ENCODE assay signal across 19 cellular contexts in genomic region chr4:7824218-7824617, GRCh38.
DNase-seq lines count a peak whose midpoint lies in the region; ATAC-seq, FAIRE-seq and TF ChIP-seq lines count a peak whose summit lies in the region.
"Had no signal": no experiment of that assay in that cellular context is flagged by ENCODE, and none has a peak within 500 bp of the region (broad histone marks: within the 10 kb centered on the region; RNA-seq: fewer than 3 reads in every experiment).

No MANE protein-coding gene starts in this region.

- peak overlapping the region; percentile 93 for H3K27ac Mint-ChIP-seq in T-helper 17 cell
- H3K27ac Mint-ChIP-seq: activated CD8-positive, alpha-beta T cell treated with anti-CD3 and anti-CD28 coated beads for 36 hours; activated T-helper 2 cell treated with anti-CD3 and anti-CD28 coated beads, Interferon-gamma antibody, Interleukin-2, Interleukin-4, amounts not matched to agents 10 μg/mL and 5 μg/mL and 100 μg/mL, durations not matched to agents 14 hours and 24 hours and 36 hours; stimulated activated naive CD8-positive, alpha-beta T cell treated with anti-CD3 and anti-CD28 coated beads, Interleukin-15, Interleukin-2, amounts not matched to agents 100 ng/mL and 50 ng/mL, for 24 hours had no signal

- H3K9ac ChIP-seq in neuronal stem cell (ENCODE audit: low read depth, low read length, poor library complexity): no peak overlapping the region

- intact Hi-C loops in ovary (cut with DNase I): no loop called here

- ATAC-seq in T-helper 17 cell: no peak
- ATAC-seq: activated CD8-positive, alpha-beta T cell treated with anti-CD3 and anti-CD28 coated beads for 36 hours; naive thymus-derived CD4-positive, alpha-beta T cell had no signal

- H3K4me2 ChIP-seq in neuronal stem cell (ENCODE audit: insufficient read depth, low read length, poor library complexity, severe bottlenecking): no peak overlapping the region

- H3K27me3 Mint-ChIP-seq in T-helper 17 cell: no peaks in the 10 kb centered on the region
- H3K27me3 Mint-ChIP-seq: stimulated activated naive CD8-positive, alpha-beta T cell treated with anti-CD3 and anti-CD28 coated beads, Interleukin-15, Interleukin-2, amounts not matched to agents 100 ng/mL and 50 ng/mL, for 24 hours had no signal

- H2AK5ac ChIP-seq in neuronal stem cell (ENCODE audit: low read depth, low read length): no peak overlapping the region

- H3K4me3 Mint-ChIP-seq in T-helper 17 cell: no peak overlapping the region
- H3K4me3 Mint-ChIP-seq: activated CD8-positive, alpha-beta T cell treated with anti-CD3 and anti-CD28 coated beads for 36 hours; naive thymus-derived CD4-positive, alpha-beta T cell; stimulated activated naive CD8-positive, alpha-beta T cell treated with anti-CD3 and anti-CD28 coated beads, Interleukin-15, Interleukin-2, amounts not matched to agents 100 ng/mL and 50 ng/mL, for 24 hours had no signal

- H3K27me3 ChIP-seq in ovary (no peaks in the 10 kb centered on the region), neuronal stem cell (ENCODE audit: control insufficient read depth in 3 of 3, insufficient read depth in 3 of 3, low read depth in 1 of 3, low read length in 3 of 3) (no peaks in the 10 kb centered on the region)

- no peaks in the 10 kb centered on the region for H3K36me3 ChIP-seq in ovary
- peaks cover 0 to 3% of the 10 kb centered on the region in 2 donors for H3K36me3 ChIP-seq in neuronal stem cell (replicated peaks in 1 of 2; ENCODE audit: control insufficient read depth in 2 of 2, insufficient read depth in 2 of 2, low read length in 2 of 2)

- peaks cover 5% of the 10 kb centered on the region for H3K36me3 Mint-ChIP-seq in T-helper 17 cell (ENCODE audit: low read depth)

- 10 to 22% (median 16%) methylated on average over 5 of the region's 5 CpGs for WGBS in ovary, 3 donors
- WGBS in neuronal stem cell (ENCODE audit: extremely low coverage in 2 of 2, insufficient read length in 2 of 2, insufficient replicate concordance in 1 of 2), 2 donors: no CpG with 5 or more reads among the region's 5 CpGs

- no peaks in the 10 kb centered on the region for H3K9me3 ChIP-seq in T-helper 17 cell (ENCODE audit: control insufficient read depth, low read length, poor library complexity, severe bottlenecking)
- no peaks in the 10 kb centered on the region for H3K9me3 ChIP-seq in ovary
- H3K9me3 ChIP-seq in neuronal stem cell (replicated peaks in 1 of 2; ENCODE audit: control insufficient read depth in 2 of 2, insufficient read depth in 1 of 2, low read depth in 1 of 2, low read length in 2 of 2): no peaks in the 10 kb centered on the region

- no peak overlapping the region for H4K8ac ChIP-seq in neuronal stem cell (ENCODE audit: low read depth, low read length)

- H3K14ac ChIP-seq in neuronal stem cell (ENCODE audit: low read length): no peak overlapping the region

- no peak overlapping the region for H3K23ac ChIP-seq in neuronal stem cell (ENCODE audit: low read depth, low read length, poor library complexity)

- FAIRE-seq in GM12892 (lab: Jason Lieb, UNC): peak; percentile 54
- FAIRE-seq: H1 had no signal

- peaks cover 16% of the 10 kb centered on the region for H3K4me1 ChIP-seq in ovary (ENCODE audit: insufficient read depth)
- H3K4me1 ChIP-seq in neuronal stem cell (ENCODE audit: control insufficient read depth in 2 of 2, insufficient read depth in 1 of 2, low read depth in 1 of 2, low read length in 2 of 2): peaks cover 3 to 10% of the 10 kb centered on the region in 2 donors

- H3K27ac ChIP-seq in ovary: peak overlapping the region; percentile 68 to 89
- no peak overlapping the region for H3K27ac ChIP-seq in neuronal stem cell (replicated peaks; ENCODE audit: low read length)

- H3K4me3 ChIP-seq in fibroblast of the aortic adventitia (ENCODE audit: low read depth, low read length) (no peak overlapping the region), ovary (no peak overlapping the region), neuronal stem cell (ENCODE audit: low read length in 2 of 2) (no peak overlapping the region)
- H3K4me3 ChIP-seq: skin epidermis had no signal

- no peak overlapping the region for H3K18ac ChIP-seq in neuronal stem cell (ENCODE audit: low read length)

- no peak overlapping the region for H4K91ac ChIP-seq in neuronal stem cell (ENCODE audit: low read depth, low read length, poor library complexity)

- no peaks in the 10 kb centered on the region for H3K79me1 ChIP-seq in neuronal stem cell (ENCODE audit: low read depth, low read length)

- no peak overlapping the region for H3K4ac ChIP-seq in neuronal stem cell (ENCODE audit: low read length)

- DNase-seq in GM12892 (ENCODE audit: insufficient read length): no peak
- DNase-seq in T-helper 17 cell: no peak
- peak; percentile 76 for DNase-seq in fibroblast of the aortic adventitia (ENCODE audit: low read depth)
- DNase-seq in ovary: no peak
- DNase-seq in SIG-M5 (lab: John Stamatoyannopoulos, UW): no peak
- no peak for DNase-seq in stimulated activated CD8-positive, alpha-beta memory T cell treated with anti-CD3 and anti-CD28 coated beads, Interleukin-4, amount 100 ng/mL, for 48 hours
- no peak for DNase-seq in neuronal stem cell (ENCODE audit: low spot score)
- DNase-seq in NCI-H510A treated with DMSO at 0.1 percent for 48 hours (lab: John Stamatoyannopoulos, UW): no peak
- DNase-seq: activated CD8-positive, alpha-beta T cell treated with anti-CD3 and anti-CD28 coated beads for 36 hours; AML-193; DMS153; effector memory CD4-positive, alpha-beta T cell; left colon; naive thymus-derived CD4-positive, alpha-beta T cell; NCI-H2171 had no signal

- no peak overlapping the region for H2BK120ac ChIP-seq in neuronal stem cell (ENCODE audit: low read depth, low read length)

- no peak for TF ChIP-seq CTCF in fibroblast of the aortic adventitia (IDR thresholded peaks at IDR 0.05; ENCODE audit: insufficient read depth, low read length)
- TF ChIP-seq CTCF in ovary (IDR thresholded peaks at IDR 0.05): no peak

- H2BK15ac ChIP-seq in neuronal stem cell (ENCODE audit: low read length): no peak overlapping the region

- TF ChIP-seq EP300 in ovary (IDR thresholded peaks at IDR 0.05): no peak

- H2AFZ ChIP-seq in neuronal stem cell (ENCODE audit: low read length): no peak overlapping the region

- no peak overlapping the region for H2BK5ac ChIP-seq in neuronal stem cell (ENCODE audit: low read length)

- H2BK12ac ChIP-seq in neuronal stem cell (ENCODE audit: low read length): no peak overlapping the region

- H3K4me1 Mint-ChIP-seq in T-helper 17 cell: peaks cover 33% of the 10 kb centered on the region

- TF ChIP-seq POLR2A in GM12892 (IDR thresholded peaks at IDR 0.05; ENCODE audit: low read depth, low read length) (no peak), ovary (IDR thresholded peaks at IDR 0.05) (no peak)
